21 cellular contexts compared by ENCODE assay signal in the genomic region with DNA sequence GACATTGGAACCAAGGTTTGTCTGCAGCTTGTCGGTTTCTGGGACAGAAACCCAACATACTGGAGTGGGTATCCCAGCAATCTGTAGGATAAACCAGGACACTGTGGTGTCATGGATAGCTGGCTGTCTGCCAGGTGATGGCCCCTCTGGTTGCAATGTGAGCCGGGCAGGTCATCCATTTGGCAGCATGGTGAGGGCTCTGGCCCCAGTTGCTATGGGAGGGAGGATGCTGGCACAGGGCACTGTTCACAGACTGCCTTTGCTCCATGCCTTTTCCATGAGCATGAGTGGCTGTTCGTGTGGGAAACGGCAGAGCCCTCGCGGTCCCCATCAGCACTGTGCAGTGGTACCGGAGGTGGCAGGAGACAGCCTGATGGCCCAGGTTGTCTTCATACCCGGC. TPM values are rescaled to one million over a fixed set of nuclear protein-coding genes. Genes with fewer than 3 reads are reported as not detected.
A peak's percentile ranks its signal among the peaks of the same experiment; 100 is the strongest.
DNase-seq lines count a peak whose midpoint lies in the region; ATAC-seq and TF ChIP-seq lines count a peak whose summit lies in the region.
"Had no signal": no experiment of that assay in that cellular context is flagged by ENCODE, and none has a peak within 500 bp of the region (broad histone marks: within the 10 kb centered on the region; RNA-seq: fewer than 3 reads in every experiment).

No MANE protein-coding gene starts in this region.

- H3K56ac ChIP-seq in mesendoderm (ENCODE audit: low read length), result no peak overlapping the region

- H3K23ac ChIP-seq in neuronal stem cell (ENCODE audit: low read depth, low read length, poor library complexity) (peak overlapping the region; percentile 59), mesendoderm (ENCODE audit: low read length) (no peak overlapping the region)

- no peak overlapping the region for H4K5ac ChIP-seq in mesendoderm (ENCODE audit: low read length)

- H3K9me3 ChIP-seq in left ventricle myocardium inferior (replicated peaks), result no peaks in the 10 kb centered on the region
- peaks cover 0 to 2% of the 10 kb centered on the region in 2 donors for H3K9me3 ChIP-seq in neuronal stem cell (replicated peaks in 1 of 2; ENCODE audit: control insufficient read depth in 2 of 2, insufficient read depth in 1 of 2, low read depth in 1 of 2, low read length in 2 of 2)
- H3K9me3 ChIP-seq in vagina, result no peaks in the 10 kb centered on the region
- H3K9me3 ChIP-seq in MG63, result no peaks in the 10 kb centered on the region

- peaks cover 8% of the 10 kb centered on the region for H3K79me2 ChIP-seq in mesendoderm (ENCODE audit: control insufficient read depth, insufficient read depth, low read length)

- no peak overlapping the region for H4K91ac ChIP-seq in neuronal stem cell (ENCODE audit: low read depth, low read length, poor library complexity)

- H3K79me1 ChIP-seq in neuronal stem cell (ENCODE audit: low read depth, low read length) (peaks cover 5% of the 10 kb centered on the region), mesendoderm (ENCODE audit: low read length) (peaks cover 8% of the 10 kb centered on the region)

- H4K8ac ChIP-seq in neuronal stem cell (ENCODE audit: low read depth, low read length) (no peak overlapping the region), mesendoderm (ENCODE audit: low read depth, low read length) (no peak overlapping the region)

- TF ChIP-seq CTCF in left ventricle myocardium inferior (IDR thresholded peaks at IDR 0.05; ENCODE audit: borderline replicate concordance) (no peak), coronary artery (IDR thresholded peaks at IDR 0.05) (no peak), vagina (IDR thresholded peaks at IDR 0.05) (no peak)

- H3K9ac ChIP-seq in neuronal stem cell (ENCODE audit: low read depth, low read length, poor library complexity), result no peak overlapping the region
- H3K9ac ChIP-seq in mesendoderm (ENCODE audit: low read length), result no peak overlapping the region

- H3K18ac ChIP-seq in neuronal stem cell (ENCODE audit: low read length) (no peak overlapping the region), mesendoderm (ENCODE audit: low read length) (no peak overlapping the region)

- DNase-seq in left ventricle myocardium inferior, result no peak
- no peak for DNase-seq in left ventricle myocardium superior
- DNase-seq in coronary artery (ENCODE audit: low spot score), result peak; percentile 64
- DNase-seq in neuronal stem cell (ENCODE audit: low spot score), result no peak
- peak; percentile 79 to 87 for DNase-seq in vagina (ENCODE audit: extremely low spot score in 2 of 2)
- DNase-seq in MG63, result no peak
- no peak for DNase-seq in sciatic nerve (ENCODE audit: low spot score)
- no peak for DNase-seq in mesendoderm
- DNase-seq: DND-41; GDM1; GOT3; MV-4-11; NCI-H1417 treated with DMSO at 0.1 percent for 48 hours; NCI-H2029; NCI-H524; NK-92 treated with Interleukin-12 subunit alpha and Interleukin-12 subunit beta, amount 100 ng/mL, for 24 hours; PC-9 had no signal

- H2BK120ac ChIP-seq in neuronal stem cell (ENCODE audit: low read depth, low read length), result no peak overlapping the region
- H2BK120ac ChIP-seq in mesendoderm (ENCODE audit: low read depth, low read length), result no peak overlapping the region

- peaks cover 14% of the 10 kb centered on the region for H3K36me3 ChIP-seq in left ventricle myocardium inferior
- peaks cover 14 to 80% of the 10 kb centered on the region in 2 donors for H3K36me3 ChIP-seq in neuronal stem cell (replicated peaks in 1 of 2; ENCODE audit: control insufficient read depth in 2 of 2, insufficient read depth in 2 of 2, low read length in 2 of 2)
- peaks cover 0 to 6% of the 10 kb centered on the region in 2 donors for H3K36me3 ChIP-seq in vagina
- peaks cover 74% of the 10 kb centered on the region for H3K36me3 ChIP-seq in MG63
- H3K36me3 ChIP-seq in mesendoderm (ENCODE audit: control insufficient read depth, insufficient read depth, low read length), result peaks cover 18% of the 10 kb centered on the region

- H2BK5ac ChIP-seq in neuronal stem cell (ENCODE audit: low read length) (no peak overlapping the region), mesendoderm (ENCODE audit: low read length) (no peak overlapping the region)

- H3K27me3 ChIP-seq in left ventricle myocardium inferior (ENCODE audit: low read depth), result peaks cover 19% of the 10 kb centered on the region
- no peaks in the 10 kb centered on the region for H3K27me3 ChIP-seq in neuronal stem cell (ENCODE audit: control insufficient read depth in 3 of 3, insufficient read depth in 3 of 3, low read depth in 1 of 3, low read length in 3 of 3)
- no peaks in the 10 kb centered on the region for H3K27me3 ChIP-seq in vagina
- no peaks in the 10 kb centered on the region for H3K27me3 ChIP-seq in MG63
- no peaks in the 10 kb centered on the region for H3K27me3 ChIP-seq in mesendoderm (ENCODE audit: insufficient read depth, low read length, poor library complexity)

- no peak overlapping the region for H2BK12ac ChIP-seq in neuronal stem cell (ENCODE audit: low read length)

- H2AK5ac ChIP-seq in neuronal stem cell (ENCODE audit: low read depth, low read length), result no peak overlapping the region
- no peak overlapping the region for H2AK5ac ChIP-seq in mesendoderm (ENCODE audit: low read length)

- no peak overlapping the region for H2AFZ ChIP-seq in neuronal stem cell (ENCODE audit: low read length)
- H2AFZ ChIP-seq: PC-9 had no signal

- peak overlapping the region; percentile 79 for H3K27ac ChIP-seq in left ventricle myocardium inferior (replicated peaks)
- H3K27ac ChIP-seq in coronary artery, result peak overlapping the region; percentile 68 to 70
- no peak overlapping the region for H3K27ac ChIP-seq in neuronal stem cell (replicated peaks; ENCODE audit: low read length)
- peak overlapping the region; percentile 79 for H3K27ac ChIP-seq in vagina
- no peak overlapping the region for H3K27ac ChIP-seq in mesendoderm (ENCODE audit: low read depth, low read length)
- H3K27ac ChIP-seq: PC-9 had no signal

- intact Hi-C loops in left ventricle myocardium inferior (cut with micrococcal nuclease) (loop anchor here (10.0 kb wide), 1 partner anchor 213 kb away; no protein-coding TSS in a partner anchor), left ventricle myocardium superior (cut with micrococcal nuclease) (no loop called here), vagina (cut with DNase I) (loop anchor here (10.0 kb wide), 1 partner anchor 253 kb away; no protein-coding TSS in a partner anchor), sciatic nerve (cut with DNase I) (no loop called here)

- H3K4me3 ChIP-seq in left ventricle myocardium inferior (no peak overlapping the region), coronary artery (peak overlapping the region; percentile 20), neuronal stem cell (ENCODE audit: low read length in 2 of 2) (peak overlapping the region in 1 of 2 donors; percentile 12), vagina (no peak overlapping the region), MG63 (no peak overlapping the region), mesendoderm (ENCODE audit: low read length) (no peak overlapping the region)
- H3K4me3 ChIP-seq: PC-9 had no signal

- no CpG with 5 or more reads among the region's 8 CpGs for WGBS in neuronal stem cell (ENCODE audit: extremely low coverage in 2 of 2, insufficient read length in 2 of 2, insufficient replicate concordance in 1 of 2), 2 donors
- no CpG with 5 or more reads among the region's 8 CpGs for WGBS in mesendoderm (ENCODE audit: extremely low coverage, insufficient coverage, low lambda C conversion rate)

- H3K4ac ChIP-seq in neuronal stem cell (ENCODE audit: low read length), result no peak overlapping the region
- H3K4ac ChIP-seq in mesendoderm (ENCODE audit: low read depth, low read length), result no peak overlapping the region

- H3K14ac ChIP-seq in neuronal stem cell (ENCODE audit: low read length), result peak overlapping the region; percentile 43

- H3K4me1 ChIP-seq in left ventricle myocardium inferior, result peaks cover 76% of the 10 kb centered on the region
- H3K4me1 ChIP-seq in neuronal stem cell (ENCODE audit: control insufficient read depth in 2 of 2, insufficient read depth in 1 of 2, low read depth in 1 of 2, low read length in 2 of 2), result peaks cover 10 to 26% of the 10 kb centered on the region in 2 donors
- H3K4me1 ChIP-seq in vagina, result peaks cover 81% of the 10 kb centered on the region
- H3K4me1 ChIP-seq in mesendoderm (ENCODE audit: control insufficient read depth, low read depth, low read length), result no peaks in the 10 kb centered on the region

- no peak for TF ChIP-seq POLR2A in vagina (IDR thresholded peaks at IDR 0.05)

- H2BK15ac ChIP-seq in neuronal stem cell (ENCODE audit: low read length), result no peak overlapping the region
- no peak overlapping the region for H2BK15ac ChIP-seq in mesendoderm (replicated peaks; ENCODE audit: low read depth)

- ATAC-seq in left ventricle myocardium superior, result no peak
- ATAC-seq in sciatic nerve, result no peak
- ATAC-seq: CD8-positive, alpha-beta T cell had no signal

- no peak overlapping the region for H3K4me2 ChIP-seq in neuronal stem cell (ENCODE audit: insufficient read depth, low read length, poor library complexity, severe bottlenecking)
- no peak overlapping the region for H3K4me2 ChIP-seq in mesendoderm (ENCODE audit: low read length)
- H3K4me2 ChIP-seq: PC-9 had no signal

RNA-seq across cellular contexts. Expression of gene S1PR3, which starts 6.4 kb away (rescaled TPM):
- total RNA-seq in left ventricle myocardium inferior, result 26.8 TPM
- total RNA-seq in left ventricle myocardium superior, result 19.8 TPM
- 11.1 TPM for polyA plus RNA-seq in neuronal stem cell (2013, experiment 1 of 2)
- polyA plus RNA-seq in neuronal stem cell (2013, experiment 2 of 2), result 11.3 TPM
- total RNA-seq in vagina, result 39.3 TPM
- total RNA-seq in MG63 (2014; rRNA removed; shearing (Covaris generic); ENCODE audit: low replicate concordance), result 38.7 and 45.1 TPM in 2 replicates
- total RNA-seq in sciatic nerve, result 16.9 TPM
- 7.0 TPM for polyA plus RNA-seq in mesendoderm (2013, experiment 1 of 2)
- 7.0 TPM for polyA plus RNA-seq in mesendoderm (2013, experiment 2 of 2)
- total RNA-seq: B cell, HT-29 had no signal
- polyA plus RNA-seq: IgD-negative memory B cell had no signal

Comparison
In these comparisons a context has a peak if more than half of its experiments do, and no peak if none do; other contexts are left out.
1. intact Hi-C loops: an anchor here in left ventricle myocardium inferior (10.0 kb wide) and vagina (10.0 kb wide); none called in left ventricle myocardium superior and sciatic nerve.
2. DNase-seq: peak in coronary artery (single experiment) and vagina (2 of 2); none in left ventricle myocardium inferior (single experiment), left ventricle myocardium superior (single experiment), neuronal stem cell (single experiment), MG63 (single experiment), sciatic nerve (single experiment) and mesendoderm (single experiment).
3. H3K27ac ChIP-seq: peak in left ventricle myocardium inferior (single experiment), coronary artery (2 of 2) and vagina (single experiment); none in neuronal stem cell (single experiment) and mesendoderm (single experiment).